ENCODE assay signal across 14 cellular contexts in genomic region chr12:26226119-26226518, GRCh38. TPM values are rescaled to one million over a fixed set of nuclear protein-coding genes. Genes with fewer than 3 reads are reported as not detected.
DNase-seq lines count a peak whose midpoint lies in the region; FAIRE-seq and TF ChIP-seq lines count a peak whose summit lies in the region.
"Had no signal": no experiment of that assay in that cellular context is flagged by ENCODE, and none has a peak within 500 bp of the region (broad histone marks: within the 10 kb centered on the region; RNA-seq: fewer than 3 reads in every experiment).

No MANE protein-coding gene starts in this region.

- peak overlapping the region; percentile 76 for H3K4me2 ChIP-seq in keratinocyte (ENCODE audit: control insufficient read depth, extremely low read depth, insufficient read depth, low read depth, low read length)
- H3K4me2 ChIP-seq: BLaER1 had no signal

- H3K4me3 Mint-ChIP-seq in activated CD4-positive, alpha-beta memory T cell treated with anti-CD3 and anti-CD28 coated beads for 36 hours, result no peak overlapping the region

- CTCF ChIA-PET in activated CD4-positive, alpha-beta memory T cell treated with anti-CD3 and anti-CD28 coated beads for 36 hours (lab: Charles Lee), result no interaction called here

- H3K9me3 Mint-ChIP-seq in activated CD4-positive, alpha-beta memory T cell treated with anti-CD3 and anti-CD28 coated beads for 36 hours, result no peaks in the 10 kb centered on the region

- no peaks in the 10 kb centered on the region for H4K20me1 ChIP-seq in keratinocyte (ENCODE audit: control insufficient read depth, extremely low read depth, insufficient read depth, low read length)
- H4K20me1 ChIP-seq: BLaER1 had no signal

- H3K9ac ChIP-seq in keratinocyte (ENCODE audit: control insufficient read depth, extremely low read depth, insufficient read depth, low read length), result peak overlapping the region; percentile 39
- H3K9ac ChIP-seq: BLaER1 had no signal

- FAIRE-seq in keratinocyte (lab: Jason Lieb, UNC), result peak; percentile 5
- FAIRE-seq: islet of Langerhans, small intestine had no signal

- dilution Hi-C loops in keratinocyte (cut with MboI; ENCODE audit: extremely low pct_ligation_motif_present, low sequenced_read_pairs), result no loop called here

- H3K27me3 ChIP-seq in H7 (ENCODE audit: control insufficient read depth, insufficient read depth, low read length) (peaks cover 25% of the 10 kb centered on the region), breast epithelium (no peaks in the 10 kb centered on the region), keratinocyte (ENCODE audit: control insufficient read depth, extremely low read depth, insufficient read depth, low read length) (no peaks in the 10 kb centered on the region), sigmoid colon (no peaks in the 10 kb centered on the region)
- H3K27me3 ChIP-seq: BLaER1 had no signal

- no peaks in the 10 kb centered on the region for H3K9me1 ChIP-seq in keratinocyte (ENCODE audit: control insufficient read depth, extremely low read depth, insufficient read depth, low read length)

- intact Hi-C loops in breast epithelium (cut with DNase I; ENCODE audit: low total_unique reads) (no loop called here), sigmoid colon (cut with DNase I) (loop anchor here (10.0 kb wide), 1 partner anchor 101 kb away; the partner anchor contains the start of gene BHLHE41)
- intact Hi-C loops in activated CD4-positive, alpha-beta memory T cell treated with anti-CD3 and anti-CD28 coated beads for 36 hours (cut with micrococcal nuclease), result no loop called here

- TF ChIP-seq CTCF in breast epithelium (IDR thresholded peaks at IDR 0.05), result no peak
- TF ChIP-seq CTCF in keratinocyte (optimal IDR thresholded peaks at IDR 0.05 in 1 of 3, IDR thresholded peaks at IDR 0.05 in 1 of 3, conservative IDR thresholded peaks at IDR 0.05 in 1 of 3; ENCODE audit: extremely low read depth in 1 of 3, insufficient read depth in 2 of 3, low read length in 3 of 3), result no peak
- no peak for TF ChIP-seq CTCF in sigmoid colon (IDR thresholded peaks at IDR 0.05)

- POLR2A ChIA-PET in activated CD4-positive, alpha-beta memory T cell treated with anti-CD3 and anti-CD28 coated beads for 36 hours (lab: Charles Lee), result no interaction called here

- H3K4me1 ChIP-seq in breast epithelium (no peaks in the 10 kb centered on the region), keratinocyte (ENCODE audit: control insufficient read depth, extremely low read depth, insufficient read depth, low read length) (peaks cover 13% of the 10 kb centered on the region), sigmoid colon (peaks cover 0 to 16% (median 7%) of the 10 kb centered on the region in 4 donors)
- H3K4me1 ChIP-seq: BLaER1 had no signal

- H3K79me2 ChIP-seq in keratinocyte (ENCODE audit: control insufficient read depth, insufficient read depth, low read length), result no peaks in the 10 kb centered on the region

- TF ChIP-seq POLR2A in breast epithelium (IDR thresholded peaks at IDR 0.05) (no peak), sigmoid colon (IDR thresholded peaks at IDR 0.05) (no peak)

- peaks cover 2% of the 10 kb centered on the region for H3K4me1 Mint-ChIP-seq in activated CD4-positive, alpha-beta memory T cell treated with anti-CD3 and anti-CD28 coated beads for 36 hours (ENCODE audit: low read depth)

- peak overlapping the region; percentile 32 for H2AFZ ChIP-seq in keratinocyte (ENCODE audit: control insufficient read depth, low read length)

- H3K9me3 ChIP-seq in breast epithelium (no peaks in the 10 kb centered on the region), keratinocyte (ENCODE audit: control insufficient read depth, low read depth, low read length) (no peaks in the 10 kb centered on the region), sigmoid colon (no peaks in the 10 kb centered on the region)
- H3K9me3 ChIP-seq: BLaER1 had no signal

- no peak for TF ChIP-seq EP300 in sigmoid colon (IDR thresholded peaks at IDR 0.05)

- H3K36me3 ChIP-seq in H7 (replicated peaks; ENCODE audit: control insufficient read depth, insufficient read depth, low read length), result no peaks in the 10 kb centered on the region
- H3K36me3 ChIP-seq in breast epithelium, result no peaks in the 10 kb centered on the region
- no peaks in the 10 kb centered on the region for H3K36me3 ChIP-seq in keratinocyte (ENCODE audit: control insufficient read depth in 2 of 2, extremely low read depth in 1 of 2, insufficient read depth in 2 of 2, low read length in 2 of 2)
- H3K36me3 ChIP-seq in sigmoid colon, result no peaks in the 10 kb centered on the region
- H3K36me3 ChIP-seq: BLaER1 had no signal

- WGBS in sigmoid colon, 2 donors, result 66 to 80% methylated on average over 10 of the region's 10 CpGs

- peak; percentile 8 for DNase-seq in H7
- no peak for DNase-seq in breast epithelium (ENCODE audit: low spot score in 2 of 2)
- no peak for DNase-seq in keratinocyte (ENCODE audit: low read depth, low spot score)
- no peak for DNase-seq in sigmoid colon
- DNase-seq in activated CD4-positive, alpha-beta memory T cell treated with anti-CD3 and anti-CD28 coated beads for 36 hours, result no peak
- DNase-seq in HUDEP-2 (lab: John Stamatoyannopoulos, UW; ENCODE audit: unreplicated experiment in 76 of 76), result no peak
- no peak for DNase-seq in NCI-H1694 (lab: John Stamatoyannopoulos, UW)
- DNase-seq in GDM1 (lab: John Stamatoyannopoulos, UW), result no peak
- DNase-seq: activated CD4-positive, CD25-positive, alpha-beta regulatory T cell; effector memory CD4-positive, alpha-beta T cell; NCI-H187 had no signal

- H3K27ac ChIP-seq in breast epithelium (peak overlapping the region; percentile 71 to 81), keratinocyte (ENCODE audit: control insufficient read depth, insufficient read depth, low read length) (peak overlapping the region; percentile 44), sigmoid colon (peak overlapping the region; percentile 75 to 82 (median 78))
- H3K27ac ChIP-seq: BLaER1 had no signal

- H3K36me3 Mint-ChIP-seq in activated CD4-positive, alpha-beta memory T cell treated with anti-CD3 and anti-CD28 coated beads for 36 hours, result no peaks in the 10 kb centered on the region

- 0 out of 2 replicates have a peak overlapping the region, but pooled peaks have one; percentile 1 for H3K4me3 ChIP-seq in H7 (ENCODE audit: insufficient read depth, low read depth, low read length)
- H3K4me3 ChIP-seq in breast epithelium, result peak overlapping the region; percentile 40 to 69 (median 50)
- H3K4me3 ChIP-seq in keratinocyte (ENCODE audit: control insufficient read depth in 2 of 3, extremely low read depth in 1 of 3, insufficient read depth in 2 of 3, low read depth in 1 of 3, low read length in 3 of 3), result peak overlapping the region in 2 of 3 experiments; percentile 4 to 26
- peak overlapping the region; percentile 20 to 58 (median 50) for H3K4me3 ChIP-seq in sigmoid colon
- H3K4me3 ChIP-seq: BLaER1 had no signal

- peaks cover 31% of the 10 kb centered on the region for H3K27me3 Mint-ChIP-seq in activated CD4-positive, alpha-beta memory T cell treated with anti-CD3 and anti-CD28 coated beads for 36 hours

- H3K27ac Mint-ChIP-seq in activated CD4-positive, alpha-beta memory T cell treated with anti-CD3 and anti-CD28 coated beads for 36 hours, result no peak overlapping the region

RNA-seq across cellular contexts. Expression of gene SSPN, which starts 30.7 kb away (rescaled TPM):
- 0.31 and 1.1 TPM in 2 replicates for total RNA-seq in H7 (2014; rRNA removed; shearing (Covaris generic))
- total RNA-seq in breast epithelium (10 to 100 TPM; 17.7 to 22.1 (median 19.7) TPM), sigmoid colon (10 to 100 TPM; 30.3 to 54.0 (median 46.9) TPM)
- polyA plus RNA-seq in keratinocyte (1.0 to 2.8 TPM (median 2.0 TPM) in 3 replicates), sigmoid colon (1 to 10 TPM; 3.2 to 6.6 (median 3.2) TPM)
- polyA plus RNA-seq in keratinocyte (2011; ENCODE audit: low read depth), result 0.47 TPM
- polyA plus RNA-seq in keratinocyte (2011; cell fraction: cytosol; rRNA removed), result 2.2 and 2.6 TPM in 2 replicates
- polyA plus RNA-seq in keratinocyte (2011; cell fraction: nucleus; rRNA removed), result 1.4 and 2.2 TPM in 2 replicates
- polyA plus RNA-seq in keratinocyte (2012; ENCODE audit: low replicate concordance), result 1.4 and 2.0 TPM in 2 replicates
- polyA minus RNA-seq in keratinocyte, result 2.2 to 8.6 TPM (median 4.2 TPM) in 3 replicates
- 3.1 TPM for polyA minus RNA-seq in keratinocyte (2011; cell fraction: cytosol; rRNA and poly(A)+ RNA removed)
- polyA minus RNA-seq in keratinocyte (2011; cell fraction: nucleus; rRNA and poly(A)+ RNA removed), result 0.95 and 3.5 TPM in 2 replicates
- total RNA-seq in activated CD4-positive, alpha-beta memory T cell treated with anti-CD3 and anti-CD28 coated beads for 36 hours, result not detected
